In genomic region chr6:161417712-161418457, GRCh38 we compare ENCODE assay signal across 10 cellular contexts.
A peak's percentile ranks its signal among the peaks of the same experiment; 100 is the strongest.
DNase-seq lines count a peak whose midpoint lies in the region; ATAC-seq and TF ChIP-seq lines count a peak whose summit lies in the region.
"Had no signal": no experiment of that assay in that cellular context is flagged by ENCODE, and none has a peak within 500 bp of the region (broad histone marks: within the 10 kb centered on the region; RNA-seq: fewer than 3 reads in every experiment).

No MANE protein-coding gene starts in this region.

- TF ChIP-seq CTCF in brain (conservative IDR thresholded peaks at IDR 0.05) = no peak
- TF ChIP-seq CTCF in GM13977 (IDR thresholded peaks at IDR 0.05; ENCODE audit: extremely low read depth, insufficient read depth, missing control alignments) = no peak
- no peak for TF ChIP-seq CTCF in Peyer's patch (IDR thresholded peaks at IDR 0.05)
- TF ChIP-seq CTCF in uterus (IDR thresholded peaks at IDR 0.05) = no peak

- H3K9me3 ChIP-seq in Peyer's patch (no peaks in the 10 kb centered on the region), uterus (no peaks in the 10 kb centered on the region)

- in situ Hi-C loops in GM13977 (cut with MboI; ENCODE audit: low pct_unique_long_range_greater_than_20kb, low sequenced_read_pairs, unreplicated experiment) = no loop called here

- no peaks in the 10 kb centered on the region for H3K36me3 Mint-ChIP-seq in brain
- H3K36me3 Mint-ChIP-seq: stimulated activated effector memory CD8-positive, alpha-beta T cell treated with anti-CD3 and anti-CD28 coated beads, Interleukin-12 subunit alpha, Interleukin-12 subunit beta, amount 100 ng/mL, for 72 hours had no signal

- peaks cover 3% of the 10 kb centered on the region for H3K27me3 Mint-ChIP-seq in brain

- no peaks in the 10 kb centered on the region for H3K27me3 ChIP-seq in Peyer's patch
- no peaks in the 10 kb centered on the region for H3K27me3 ChIP-seq in uterus

- TF ChIP-seq POLR2A in Peyer's patch (IDR thresholded peaks at IDR 0.05) = no peak
- TF ChIP-seq POLR2A in uterus (IDR thresholded peaks at IDR 0.05) = no peak

- intact Hi-C loops in uterus (cut with DNase I; ENCODE audit: low total_unique reads) = no loop called here

- H3K4me3 ChIP-seq in Peyer's patch (no peak overlapping the region), uterus (no peak overlapping the region)

- H3K9me3 Mint-ChIP-seq in brain = peaks cover 0 to 7% (median 0%) of the 10 kb centered on the region in 5 experiments
- H3K9me3 Mint-ChIP-seq: stimulated activated effector memory CD8-positive, alpha-beta T cell treated with anti-CD3 and anti-CD28 coated beads, Interleukin-12 subunit alpha, Interleukin-12 subunit beta, amount 100 ng/mL, for 72 hours had no signal

- peak overlapping the region; percentile 25 to 67 (median 30) for H3K4me3 Mint-ChIP-seq in brain
- H3K4me3 Mint-ChIP-seq: activated CD8-positive, alpha-beta T cell treated with anti-CD3 and anti-CD28 coated beads, Interleukin-2, amount 10 ng/mL, durations not matched to agents 7 days and 5 days; stimulated activated effector memory CD8-positive, alpha-beta T cell treated with anti-CD3 and anti-CD28 coated beads, Interleukin-12 subunit alpha, Interleukin-12 subunit beta, amount 100 ng/mL, for 72 hours had no signal

- H3K27ac ChIP-seq in Peyer's patch = no peak overlapping the region
- no peak overlapping the region for H3K27ac ChIP-seq in uterus

- peak overlapping the region; percentile 81 to 94 (median 84) for H3K27ac Mint-ChIP-seq in brain
- H3K27ac Mint-ChIP-seq: activated CD8-positive, alpha-beta T cell treated with anti-CD3 and anti-CD28 coated beads, Interleukin-2, amount 10 ng/mL, durations not matched to agents 7 days and 5 days; stimulated activated effector memory CD8-positive, alpha-beta T cell treated with anti-CD3 and anti-CD28 coated beads, Interleukin-12 subunit alpha, Interleukin-12 subunit beta, amount 100 ng/mL, for 72 hours had no signal

- peak; percentile 65 for DNase-seq in AG20443 (ENCODE audit: low spot score)
- peak; percentile 92 for DNase-seq in myocyte (ENCODE audit: low read depth)
- DNase-seq in GM13977 (ENCODE audit: low spot score) = no peak
- no peak for DNase-seq in Peyer's patch
- no peak for DNase-seq in uterus

- ATAC-seq in HG03354 (IDR thresholded peaks at IDR 0.05; ENCODE audit: poor library complexity, severe bottlenecking, unreplicated experiment) (peak; percentile 20), GM19455 (IDR thresholded peaks at IDR 0.05; ENCODE audit: unreplicated experiment) (no peak)
- ATAC-seq: activated CD8-positive, alpha-beta T cell treated with anti-CD3 and anti-CD28 coated beads, Interleukin-2, amount 10 ng/mL, durations not matched to agents 7 days and 5 days; stimulated activated effector memory CD8-positive, alpha-beta T cell treated with anti-CD3 and anti-CD28 coated beads, Interleukin-12 subunit alpha, Interleukin-12 subunit beta, amount 100 ng/mL, for 72 hours had no signal

- H3K36me3 ChIP-seq in Peyer's patch (no peaks in the 10 kb centered on the region), uterus (no peaks in the 10 kb centered on the region)

- H3K4me1 Mint-ChIP-seq in brain = peaks cover 46% of the 10 kb centered on the region
- H3K4me1 Mint-ChIP-seq: stimulated activated effector memory CD8-positive, alpha-beta T cell treated with anti-CD3 and anti-CD28 coated beads, Interleukin-12 subunit alpha, Interleukin-12 subunit beta, amount 100 ng/mL, for 72 hours had no signal

- no peaks in the 10 kb centered on the region for H3K4me1 ChIP-seq in Peyer's patch
- no peaks in the 10 kb centered on the region for H3K4me1 ChIP-seq in uterus

Comparison
In these comparisons a context has a peak if more than half of its experiments do, and no peak if none do; other contexts are left out.
1. DNase-seq: peak in AG20443 (single experiment) and myocyte (single experiment); none in GM13977 (single experiment), Peyer's patch (0 of 3) and uterus (0 of 2).